In the genomic region with DNA sequence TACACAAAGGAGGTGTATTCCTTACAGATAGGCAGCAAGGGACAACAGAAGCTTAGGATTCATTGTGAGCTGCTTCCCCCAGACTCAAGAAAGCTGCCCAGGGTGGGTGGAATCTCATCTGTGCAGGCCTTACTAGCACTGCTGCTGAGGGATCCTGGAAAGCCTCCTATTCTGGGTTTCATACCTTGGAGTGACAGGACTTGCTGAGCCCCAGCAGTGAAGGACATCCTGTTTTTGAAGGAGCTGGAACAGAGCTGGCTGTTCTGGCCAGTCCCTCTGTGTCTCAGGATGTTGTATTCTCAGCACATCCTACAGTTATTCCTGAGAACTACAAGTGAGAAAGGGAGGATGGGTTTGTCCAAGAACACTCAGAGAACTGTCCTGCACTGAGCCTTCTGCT, we compare ENCODE assay signal across 29 cellular contexts.
"Had no signal": no experiment of that assay in that cellular context is flagged by ENCODE, and none has a peak within 500 bp of the region (broad histone marks: within the 10 kb centered on the region; RNA-seq: fewer than 3 reads in every experiment).

No MANE protein-coding gene starts in this region.

- H3K27me3 Mint-ChIP-seq: activated naive CD4-positive, alpha-beta T cell treated with anti-CD3 and anti-CD28 coated beads, Interleukin-2, amount 10 ng/mL, durations not matched to agents 7 days and 5 days; dendritic cell treated with granulocyte-macrophage colony-stimulating factor and Interleukin-4, amounts not matched to agents 40 ng/mL and 50 ng/mL, for 4 days had no signal

- ATAC-seq: activated CD8-positive, alpha-beta T cell treated with anti-CD3 and anti-CD28 coated beads for 36 hours; activated naive CD4-positive, alpha-beta T cell treated with anti-CD3 and anti-CD28 coated beads, Interleukin-2, amount 50 U/mL, for 72 hours; effector memory CD8-positive, alpha-beta T cell; foreskin keratinocyte; gastrocnemius medialis; heart left ventricle had no signal

- H3K9me3 ChIP-seq: gastrocnemius medialis had no signal

- H3K27ac Mint-ChIP-seq: activated CD8-positive, alpha-beta T cell treated with anti-CD3 and anti-CD28 coated beads for 36 hours; activated naive CD4-positive, alpha-beta T cell treated with anti-CD3 and anti-CD28 coated beads, Interleukin-2, amount 10 ng/mL, durations not matched to agents 7 days and 5 days; activated naive CD4-positive, alpha-beta T cell treated with anti-CD3 and anti-CD28 coated beads, Interleukin-2, amount 50 U/mL, for 72 hours; activated naive CD8-positive, alpha-beta T cell treated with anti-CD3 and anti-CD28 coated beads, Interleukin-2, amount 10 ng/mL, durations not matched to agents 7 days and 5 days; brain; dendritic cell treated with granulocyte-macrophage colony-stimulating factor and Interleukin-4, amounts not matched to agents 40 ng/mL and 50 ng/mL, for 4 days; effector memory CD8-positive, alpha-beta T cell had no signal

- H3K4me1 Mint-ChIP-seq: brain; central memory CD8-positive, alpha-beta T cell had no signal

- DNase-seq: activated CD4-positive, alpha-beta T cell treated with anti-CD3 and anti-CD28 coated beads for 4 hours; activated CD4-positive, alpha-beta T cell treated with anti-CD3 and anti-CD28 coated beads, Interleukin-2, amount 50 U/mL, for 1 hour; activated CD4-positive, alpha-beta T cell treated with anti-CD3 and anti-CD28 coated beads, Interleukin-2, amount 50 U/mL, for 48 hours; activated CD4-positive, CD25-positive, alpha-beta regulatory T cell; activated CD4-positive, CD25-positive, alpha-beta regulatory T cell treated with anti-CD3 and anti-CD28 coated beads, Interleukin-2, amount 50 U/mL, for 72 hours; activated CD8-positive, alpha-beta memory T cell treated with anti-CD3 and anti-CD28 coated beads for 24 hours; activated CD8-positive, alpha-beta T cell treated with anti-CD3 and anti-CD28 coated beads for 36 hours; activated gamma-delta T cell; activated naive CD4-positive, alpha-beta T cell; activated naive CD4-positive, alpha-beta T cell treated with anti-CD3 and anti-CD28 coated beads, Interleukin-2, amount 10 ng/mL, durations not matched to agents 7 days and 5 days; activated naive CD8-positive, alpha-beta T cell treated with anti-CD3 and anti-CD28 coated beads, Interleukin-2, amount 10 ng/mL, durations not matched to agents 7 days and 5 days; activated T-cell treated with anti-CD3 and anti-CD28 coated beads, Interleukin-2, amount 50 U/mL, for 48 hours; amniotic stem cell; aorta; dorsolateral prefrontal cortex; effector memory CD8-positive, alpha-beta T cell; erythroblast; foreskin keratinocyte; gastrocnemius medialis; glutamatergic neuron; heart left ventricle; T-helper 2 cell had no signal

- H3K36me3 Mint-ChIP-seq: activated naive CD4-positive, alpha-beta T cell treated with anti-CD3 and anti-CD28 coated beads, Interleukin-2, amount 10 ng/mL, durations not matched to agents 7 days and 5 days; brain had no signal

- H3K4me3 ChIP-seq: breast epithelium, coronary artery, dorsolateral prefrontal cortex, esophagus muscularis mucosa, gastrocnemius medialis, heart left ventricle had no signal

- H3K36me3 ChIP-seq: breast epithelium, esophagus muscularis mucosa, gastrocnemius medialis, heart left ventricle had no signal

- H3K27me3 ChIP-seq: foreskin keratinocyte, gastrocnemius medialis had no signal

- H3K4me1 ChIP-seq: breast epithelium, esophagus muscularis mucosa, foreskin keratinocyte, gastrocnemius medialis, heart left ventricle had no signal

- H3K27ac ChIP-seq: breast epithelium, coronary artery, dorsolateral prefrontal cortex, esophagus muscularis mucosa, foreskin keratinocyte, gastrocnemius medialis, heart left ventricle had no signal

- H3K4me3 Mint-ChIP-seq: activated CD8-positive, alpha-beta T cell treated with anti-CD3 and anti-CD28 coated beads for 36 hours; activated naive CD4-positive, alpha-beta T cell treated with anti-CD3 and anti-CD28 coated beads, Interleukin-2, amount 10 ng/mL, durations not matched to agents 7 days and 5 days; activated naive CD8-positive, alpha-beta T cell treated with anti-CD3 and anti-CD28 coated beads, Interleukin-2, amount 10 ng/mL, durations not matched to agents 7 days and 5 days; brain; central memory CD8-positive, alpha-beta T cell; dendritic cell treated with granulocyte-macrophage colony-stimulating factor and Interleukin-4, amounts not matched to agents 40 ng/mL and 50 ng/mL, for 4 days; effector memory CD8-positive, alpha-beta T cell had no signal
